Comparison of ENCODE assay signal across 7 cellular contexts in the genomic region with DNA sequence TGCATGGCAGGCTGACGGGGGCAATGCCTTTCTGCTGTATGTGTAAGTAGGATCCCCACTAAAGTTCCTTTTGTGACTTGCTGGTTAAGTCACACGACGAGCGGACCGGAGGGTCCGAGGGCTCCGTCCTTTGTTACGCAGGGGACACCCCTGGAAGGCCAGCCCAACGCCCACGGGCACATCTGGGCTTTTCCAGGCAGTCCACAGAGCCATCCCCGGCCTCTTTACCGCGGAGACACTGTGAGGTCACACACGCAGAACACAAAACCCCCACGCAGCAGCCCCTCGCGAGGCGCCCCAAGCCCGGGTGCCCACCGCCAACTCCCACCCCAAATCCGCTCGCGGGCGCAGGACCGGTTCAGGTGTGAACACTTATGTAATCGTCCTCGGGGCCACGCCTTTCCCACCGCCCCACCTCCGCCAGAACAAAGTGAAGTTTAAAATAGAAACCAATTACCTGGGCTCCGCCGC. TPM values are rescaled to one million over a fixed set of nuclear protein-coding genes. Genes with fewer than 3 reads are reported as not detected.
DNase-seq lines count a peak whose midpoint lies in the region; ATAC-seq, FAIRE-seq and TF ChIP-seq lines count a peak whose summit lies in the region.

No MANE protein-coding gene starts in this region.

- DNase-seq in GM12892 (ENCODE audit: insufficient read length) = no peak
- peak; percentile 28 for DNase-seq in NCI-H2171 treated with DMSO at 0.1 percent for 48 hours (lab: John Stamatoyannopoulos, UW)
- DNase-seq in activated naive CD4-positive, alpha-beta T cell treated with anti-CD3 and anti-CD28 coated beads, Interleukin-2, amount 50 U/mL, for 16 hours = peak; percentile 61
- peak; percentile 25 to 57 for DNase-seq in cardiac muscle cell (ENCODE audit: low read depth in 1 of 2, low spot score in 1 of 2)
- DNase-seq in psoas muscle = peak; percentile 22 to 63
- no peak for DNase-seq in NCI-H1092 treated with DMSO at 0.1 percent for 48 hours (lab: John Stamatoyannopoulos, UW)

- H3K36me3 ChIP-seq in cardiac muscle cell = no peaks in the 10 kb centered on the region
- H3K36me3 ChIP-seq in psoas muscle (ENCODE audit: insufficient read depth in 1 of 2, low read depth in 1 of 2) = no peaks in the 10 kb centered on the region

- FAIRE-seq in GM12892 (lab: Jason Lieb, UNC) = peak; percentile 53

- no peaks in the 10 kb centered on the region for H3K9me3 ChIP-seq in cardiac muscle cell (ENCODE audit: low read depth)
- H3K9me3 ChIP-seq in psoas muscle = no peaks in the 10 kb centered on the region

- no peak for TF ChIP-seq CTCF in cardiac muscle cell (IDR thresholded peaks at IDR 0.05; ENCODE audit: low read depth, low read length)
- no peak for TF ChIP-seq CTCF in psoas muscle (IDR thresholded peaks at IDR 0.05)

- H3K4me1 ChIP-seq in cardiac muscle cell (ENCODE audit: low read depth) = peaks cover 18% of the 10 kb centered on the region
- H3K4me1 ChIP-seq in psoas muscle = peaks cover 39% of the 10 kb centered on the region

- H3K4me3 ChIP-seq in cardiac muscle cell (peak overlapping the region; percentile 65), psoas muscle (peak overlapping the region; percentile 92)

- ATAC-seq in psoas muscle = peak in 1 of 4 donors; percentile 7
- ATAC-seq in GM18511 (IDR thresholded peaks at IDR 0.05; ENCODE audit: unreplicated experiment) = no peak

- no peak for TF ChIP-seq POLR2A in GM12892 (IDR thresholded peaks at IDR 0.05; ENCODE audit: low read depth, low read length)

- intact Hi-C loops in psoas muscle (cut with DNase I) = loop anchor here (2.0 to 10.0 kb wide), 5 partner anchors 14 to 124 kb away; no protein-coding TSS in a partner anchor

- no peaks in the 10 kb centered on the region for H3K27me3 ChIP-seq in cardiac muscle cell
- no peaks in the 10 kb centered on the region for H3K27me3 ChIP-seq in psoas muscle (ENCODE audit: insufficient read depth in 3 of 3, low read length in 2 of 3)

- 0 to 1% (median 0%) methylated on average over 18 to 32 of the region's 32 CpGs for WGBS in psoas muscle, 3 donors

- peak overlapping the region; percentile 69 for H3K27ac ChIP-seq in cardiac muscle cell
- peak overlapping the region; percentile 90 for H3K27ac ChIP-seq in psoas muscle

RNA-seq across cellular contexts. Expression of a gene that starts 4.3 kb away (rescaled TPM):
- 2.5 TPM for polyA plus RNA-seq in GM12892 (2012; ENCODE audit: missing spikeins)
- total RNA-seq in cardiac muscle cell = 44.7 and 78.6 TPM in 2 replicates
- polyA plus RNA-seq in cardiac muscle cell = 17.0 and 26.2 TPM in 2 replicates
- 10 to 100 TPM in 3 of 4 donors, 1 to 10 TPM in 1; 9.6 to 20.6 (median 17.2) TPM for total RNA-seq in psoas muscle
- polyA plus RNA-seq in psoas muscle = 1 to 10 TPM; 2.4 to 8.1 (median 2.7) TPM

Comparison
In these comparisons a context has a peak if more than half of its experiments do, and no peak if none do; other contexts are left out.
1. DNase-seq: peak in NCI-H2171 treated with DMSO at 0.1 percent for 48 hours (single experiment), activated naive CD4-positive, alpha-beta T cell treated with anti-CD3 and anti-CD28 coated beads, Interleukin-2, amount 50 U/mL, for 16 hours (single experiment), cardiac muscle cell (2 of 2) and psoas muscle (2 of 2); none in GM12892 (single experiment) and NCI-H1092 treated with DMSO at 0.1 percent for 48 hours (single experiment).